Comparison of ENCODE assay signal across 8 cellular contexts in genomic region chr1:225882699-225883615, GRCh38. TPM values are rescaled to one million over a fixed set of nuclear protein-coding genes. Genes with fewer than 3 reads are reported as not detected.
DNase-seq lines count a peak whose midpoint lies in the region; ATAC-seq and TF ChIP-seq lines count a peak whose summit lies in the region.

No MANE protein-coding gene starts in this region.

- POLR2A ChIA-PET in activated B cell treated with CpG ODN at 0.5 μM for 24 hours (lab: Charles Lee), result interaction anchor here (0.6 to 5.9 kb wide), 22 partner anchors 12 to 1700 kb away, joined by 3 to 93 read pairs (median 5); partner anchors contain the start of genes H3-3A, PYCR2 and SRP9

- H3K27ac Mint-ChIP-seq in activated B cell treated with CpG ODN at 0.5 μM for 24 hours (peak overlapping the region; percentile 71), endothelial cell (ENCODE audit: unreplicated experiment) (peak overlapping the region; percentile 81)

- H3K36me3 Mint-ChIP-seq in activated B cell treated with CpG ODN at 0.5 μM for 24 hours (ENCODE audit: low read depth) (peaks cover 7% of the 10 kb centered on the region), endothelial cell (ENCODE audit: low read depth, unreplicated experiment) (peaks cover 3% of the 10 kb centered on the region)

- peak overlapping the region; percentile 62 for H3K4me3 ChIP-seq in mesodermal cell (ENCODE audit: extremely low read depth, insufficient read depth, low read length, poor library complexity, severe bottlenecking)

- DNase-seq in DMS114 treated with DMSO at 0.1 percent for 48 hours (lab: John Stamatoyannopoulos, UW; ENCODE audit: unreplicated experiment) (peak; percentile 14), HT1080 (ENCODE audit: low read depth) (peak; percentile 45), activated B cell treated with CpG ODN at 0.5 μM for 24 hours (no peak), endothelial cell (ENCODE audit: low spot score) (peak; percentile 51), substantia nigra (lab: John Stamatoyannopoulos, UW) (peak in 40 of 49 donors; percentile 28 to 82 (median 60)), NCI-H1436 (lab: John Stamatoyannopoulos, UW) (no peak)

- H3K9me3 Mint-ChIP-seq in activated B cell treated with CpG ODN at 0.5 μM for 24 hours, result no peaks in the 10 kb centered on the region
- no peaks in the 10 kb centered on the region for H3K9me3 Mint-ChIP-seq in endothelial cell (ENCODE audit: unreplicated experiment)

- H3K27me3 Mint-ChIP-seq in activated B cell treated with CpG ODN at 0.5 μM for 24 hours (no peaks in the 10 kb centered on the region), endothelial cell (ENCODE audit: unreplicated experiment) (peaks cover 6% of the 10 kb centered on the region)

- ATAC-seq in GM21528 (IDR thresholded peaks at IDR 0.05; ENCODE audit: low FRiP score, unreplicated experiment) (peak; percentile 44), activated B cell treated with CpG ODN at 0.5 μM for 24 hours (ENCODE audit: low read depth) (peak; percentile 35)

- H3K9me3 ChIP-seq in mesodermal cell (ENCODE audit: control insufficient read depth, low read length), result no peaks in the 10 kb centered on the region

- peaks cover 43% of the 10 kb centered on the region for H3K4me1 Mint-ChIP-seq in activated B cell treated with CpG ODN at 0.5 μM for 24 hours
- peaks cover 31% of the 10 kb centered on the region for H3K4me1 Mint-ChIP-seq in endothelial cell (ENCODE audit: unreplicated experiment)

- H3K27ac ChIP-seq in mesodermal cell (ENCODE audit: low read depth, low read length, severe bottlenecking), result no peak overlapping the region
- peak overlapping the region; percentile 99 for H3K27ac ChIP-seq in substantia nigra (ENCODE audit: low read depth, low read length, poor library complexity, severe bottlenecking)

- WGBS in mesodermal cell (ENCODE audit: insufficient coverage in 2 of 2), 2 experiments, result 11 to 27% methylated on average over 31 to 60 of the region's 61 CpGs

- CTCF ChIA-PET in activated B cell treated with CpG ODN at 0.5 μM for 24 hours (lab: Charles Lee), result interaction anchor here (0.6 to 3.6 kb wide), 13 partner anchors 14 to 400 kb away, joined by 3 to 26 read pairs (median 3); partner anchors contain the start of genes EPHX1, PYCR2 and SRP9

- no peak for TF ChIP-seq CTCF in activated B cell treated with CpG ODN at 0.5 μM for 24 hours (IDR thresholded peaks at IDR 0.05)
- no peak for TF ChIP-seq CTCF in endothelial cell (IDR thresholded peaks at IDR 0.05; ENCODE audit: unreplicated experiment)

- no peaks in the 10 kb centered on the region for H3K36me3 ChIP-seq in mesodermal cell (ENCODE audit: control insufficient read depth, insufficient read depth, low read length)

- intact Hi-C loops in activated B cell treated with CpG ODN at 0.5 μM for 24 hours (cut with micrococcal nuclease), result loop anchor here (1.0 to 5.0 kb wide), 8 partner anchors 14 to 179 kb away; partner anchors contain the start of genes EPHX1, H3-3A, PYCR2 and SRP9

- H3K4me1 ChIP-seq in mesodermal cell (ENCODE audit: control insufficient read depth, insufficient read depth, low read length, poor library complexity, severe bottlenecking), result peaks cover 9% of the 10 kb centered on the region

- peak overlapping the region; percentile 87 for H3K4me3 Mint-ChIP-seq in activated B cell treated with CpG ODN at 0.5 μM for 24 hours
- peak overlapping the region; percentile 88 for H3K4me3 Mint-ChIP-seq in endothelial cell (ENCODE audit: unreplicated experiment)

RNA-seq across cellular contexts. Expression of gene TMEM63A, which starts 0.8 kb away (rescaled TPM):
- total RNA-seq in HT1080 (2014; rRNA removed; shearing (Covaris generic)), result 5.1 and 7.8 TPM in 2 replicates
- 4.6 and 4.9 TPM in 2 replicates for polyA plus RNA-seq in HT1080 (2015; cell fraction: cytosol; rRNA removed)
- 67.9 and 68.5 TPM in 2 replicates for polyA plus RNA-seq in HT1080 (2015; cell fraction: nucleus; rRNA removed)
- 54.8 and 74.5 TPM in 2 replicates for total RNA-seq in activated B cell treated with CpG ODN at 0.5 μM for 24 hours
- 79.9 TPM for total RNA-seq in endothelial cell (ENCODE audit: unreplicated experiment)
- polyA plus RNA-seq in mesodermal cell (2013, experiment 1 of 2), result 27.9 TPM
- polyA plus RNA-seq in mesodermal cell (2013, experiment 2 of 2), result 22.4 TPM

RNA-seq across cellular contexts. Expression of gene LEFTY1, which starts 6.0 kb away (rescaled TPM):
- not detected in 2 replicates for total RNA-seq in HT1080 (2014; rRNA removed; shearing (Covaris generic))
- polyA plus RNA-seq in HT1080 (2015; cell fraction: cytosol; rRNA removed), result not detected in 2 replicates
- polyA plus RNA-seq in HT1080 (2015; cell fraction: nucleus; rRNA removed), result not detected in 2 replicates
- total RNA-seq in activated B cell treated with CpG ODN at 0.5 μM for 24 hours, result not detected in 2 replicates
- total RNA-seq in endothelial cell (ENCODE audit: unreplicated experiment), result 0.28 TPM
- polyA plus RNA-seq in mesodermal cell (2013, experiment 1 of 2), result 0.22 TPM
- polyA plus RNA-seq in mesodermal cell (2013, experiment 2 of 2), result 0.81 TPM

RNA-seq across cellular contexts. Expression of gene PYCR2, which starts 41.1 kb away (rescaled TPM):
- total RNA-seq in HT1080 (2014; rRNA removed; shearing (Covaris generic)), result 64.1 and 65.9 TPM in 2 replicates
- 105 and 117 TPM in 2 replicates for polyA plus RNA-seq in HT1080 (2015; cell fraction: cytosol; rRNA removed)
- 152 and 167 TPM in 2 replicates for polyA plus RNA-seq in HT1080 (2015; cell fraction: nucleus; rRNA removed)
- 109 and 110 TPM in 2 replicates for total RNA-seq in activated B cell treated with CpG ODN at 0.5 μM for 24 hours
- 44.5 TPM for total RNA-seq in endothelial cell (ENCODE audit: unreplicated experiment)
- 45.0 TPM for polyA plus RNA-seq in mesodermal cell (2013, experiment 1 of 2)
- 37.3 TPM for polyA plus RNA-seq in mesodermal cell (2013, experiment 2 of 2)

RNA-seq across cellular contexts. Expression of gene LEFTY2, which starts 58.1 kb away (rescaled TPM):
- total RNA-seq in HT1080 (2014; rRNA removed; shearing (Covaris generic)), result 1.3 TPM in 1 of 2 replicates, not detected in the other
- polyA plus RNA-seq in HT1080 (2015; cell fraction: cytosol; rRNA removed), result 0.03 TPM in 1 of 2 replicates, not detected in the other
- polyA plus RNA-seq in HT1080 (2015; cell fraction: nucleus; rRNA removed), result not detected in 2 replicates
- total RNA-seq in activated B cell treated with CpG ODN at 0.5 μM for 24 hours (not detected in 2 replicates), endothelial cell (ENCODE audit: unreplicated experiment) (0.26 TPM)
- 1.1 TPM for polyA plus RNA-seq in mesodermal cell (2013, experiment 1 of 2)
- polyA plus RNA-seq in mesodermal cell (2013, experiment 2 of 2), result 1.8 TPM

Comparison
In these comparisons a context has a peak if more than half of its experiments do, and no peak if none do; other contexts are left out.
1. DNase-seq: peak in DMS114 treated with DMSO at 0.1 percent for 48 hours (single experiment), HT1080 (single experiment), endothelial cell (single experiment) and substantia nigra (40 of 49); none in activated B cell treated with CpG ODN at 0.5 μM for 24 hours (single experiment) and NCI-H1436 (single experiment).